1 cellular context compared by ENCODE assay signal in the genomic region with DNA sequence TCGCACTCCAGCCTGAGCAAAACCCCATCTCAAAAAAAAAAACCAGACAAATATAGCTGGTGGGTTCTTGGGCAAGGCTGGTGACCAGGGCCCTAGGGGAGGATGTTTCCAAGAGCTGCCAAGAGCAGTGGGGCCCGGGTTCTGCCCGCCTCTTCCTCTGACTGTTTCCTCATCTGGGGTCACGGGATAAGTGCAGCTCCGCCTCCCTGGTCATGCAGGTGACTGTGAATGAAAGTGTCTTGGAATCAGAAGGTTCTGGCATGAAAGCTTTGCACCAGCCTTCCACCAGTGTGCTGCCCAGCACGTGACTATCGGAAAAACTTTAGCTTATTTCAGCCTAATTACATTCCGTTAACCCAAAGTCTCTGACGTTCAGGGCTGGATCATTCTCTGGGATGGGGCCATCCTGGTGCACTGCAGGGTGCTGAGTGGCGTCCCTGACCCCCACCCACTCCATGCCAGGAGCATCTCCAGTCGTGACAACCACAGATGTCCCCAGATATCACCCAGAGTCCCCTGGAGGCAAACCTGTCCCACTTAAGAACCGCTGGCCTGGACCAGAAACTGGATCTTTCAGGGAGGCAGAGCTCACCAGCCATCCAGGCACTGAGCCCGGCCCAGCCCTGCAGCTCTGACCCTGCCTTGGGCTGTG.
TF ChIP-seq lines count a peak whose summit lies in the region.

No MANE protein-coding gene starts in this region.

TF ChIP-seq in SK-N-SH, 30 proteins besides CTCF, POLR2A, EP300 and RAD21 (continued from another document):
- TF ChIP-seq, protein P1, sequence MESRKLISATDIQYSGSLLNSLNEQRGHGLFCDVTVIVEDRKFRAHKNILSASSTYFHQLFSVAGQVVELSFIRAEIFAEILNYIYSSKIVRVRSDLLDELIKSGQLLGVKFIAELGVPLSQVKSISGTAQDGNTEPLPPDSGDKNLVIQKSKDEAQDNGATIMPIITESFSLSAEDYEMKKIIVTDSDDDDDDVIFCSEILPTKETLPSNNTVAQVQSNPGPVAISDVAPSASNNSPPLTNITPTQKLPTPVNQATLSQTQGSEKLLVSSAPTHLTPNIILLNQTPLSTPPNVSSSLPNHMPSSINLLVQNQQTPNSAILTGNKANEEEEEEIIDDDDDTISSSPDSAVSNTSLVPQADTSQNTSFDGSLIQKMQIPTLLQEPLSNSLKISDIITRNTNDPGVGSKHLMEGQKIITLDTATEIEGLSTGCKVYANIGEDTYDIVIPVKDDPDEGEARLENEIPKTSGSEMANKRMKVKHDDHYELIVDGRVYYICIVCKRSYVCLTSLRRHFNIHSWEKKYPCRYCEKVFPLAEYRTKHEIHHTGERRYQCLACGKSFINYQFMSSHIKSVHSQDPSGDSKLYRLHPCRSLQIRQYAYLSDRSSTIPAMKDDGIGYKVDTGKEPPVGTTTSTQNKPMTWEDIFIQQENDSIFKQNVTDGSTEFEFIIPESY (IDR thresholded peaks at IDR 0.05; ENCODE audit: borderline replicate concordance, low read depth) = no peak
- no peak for TF ChIP-seq GABPA (IDR thresholded peaks at IDR 0.05; ENCODE audit: low read depth)
- no peak for TF ChIP-seq TAF1 (IDR thresholded peaks at IDR 0.05; ENCODE audit: borderline replicate concordance, low read depth, low read length)
- TF ChIP-seq, protein P2, sequence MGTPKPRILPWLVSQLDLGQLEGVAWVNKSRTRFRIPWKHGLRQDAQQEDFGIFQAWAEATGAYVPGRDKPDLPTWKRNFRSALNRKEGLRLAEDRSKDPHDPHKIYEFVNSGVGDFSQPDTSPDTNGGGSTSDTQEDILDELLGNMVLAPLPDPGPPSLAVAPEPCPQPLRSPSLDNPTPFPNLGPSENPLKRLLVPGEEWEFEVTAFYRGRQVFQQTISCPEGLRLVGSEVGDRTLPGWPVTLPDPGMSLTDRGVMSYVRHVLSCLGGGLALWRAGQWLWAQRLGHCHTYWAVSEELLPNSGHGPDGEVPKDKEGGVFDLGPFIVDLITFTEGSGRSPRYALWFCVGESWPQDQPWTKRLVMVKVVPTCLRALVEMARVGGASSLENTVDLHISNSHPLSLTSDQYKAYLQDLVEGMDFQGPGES (IDR thresholded peaks at IDR 0.05; ENCODE audit: low read depth, low read length) = no peak
- TF ChIP-seq SIN3A (IDR thresholded peaks at IDR 0.05; ENCODE audit: borderline replicate concordance, low read depth, low read length) = no peak
- TF ChIP-seq ELF1 (IDR thresholded peaks at IDR 0.05) = no peak
- TF ChIP-seq RCOR1 (IDR thresholded peaks at IDR 0.05; ENCODE audit: low read length) = no peak
- no peak for TF ChIP-seq EZH2phosphoT487 (IDR thresholded peaks at IDR 0.05; ENCODE audit: borderline replicate concordance, low read depth)
- TF ChIP-seq FOXJ3 (CRISPR knock-in tag; IDR thresholded peaks at IDR 0.05) = no peak
- no peak for TF ChIP-seq RXRA (IDR thresholded peaks at IDR 0.05; ENCODE audit: borderline replicate concordance, low read depth)
